In the genomic region with DNA sequence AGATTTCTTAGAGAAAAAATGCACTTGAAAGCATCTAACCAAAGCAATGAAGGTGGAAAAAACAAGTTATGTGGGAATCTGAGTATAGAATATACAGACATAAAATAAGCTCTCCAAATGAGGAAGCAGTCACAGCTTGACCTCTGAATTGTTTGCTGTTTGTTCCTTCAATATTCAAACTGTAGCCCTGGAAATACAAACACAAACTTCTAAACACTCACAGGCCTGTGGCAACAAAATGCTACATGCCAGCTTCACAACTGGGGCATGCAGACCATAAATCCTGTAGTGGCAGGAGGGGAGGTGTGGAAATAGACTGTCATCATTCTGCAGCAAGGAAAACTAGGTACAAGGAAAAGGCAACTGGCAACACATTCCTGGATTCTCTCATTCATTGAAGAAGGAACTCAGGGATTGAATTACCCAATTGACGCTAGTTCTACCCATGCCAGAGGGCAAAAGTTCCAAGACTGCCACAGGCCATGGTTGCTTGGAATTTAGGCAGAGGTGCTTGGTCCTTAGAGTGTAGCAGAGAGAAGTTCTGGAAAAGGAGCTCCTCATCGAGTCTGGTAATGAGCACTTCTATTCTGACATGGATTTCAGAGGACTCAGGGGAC, we compare ENCODE assay signal across 16 cellular contexts.
A peak's percentile ranks its signal among the peaks of the same experiment; 100 is the strongest.
DNase-seq lines count a peak whose midpoint lies in the region; ATAC-seq and TF ChIP-seq lines count a peak whose summit lies in the region.
"Had no signal": no experiment of that assay in that cellular context is flagged by ENCODE, and none has a peak within 500 bp of the region (broad histone marks: within the 10 kb centered on the region; RNA-seq: fewer than 3 reads in every experiment).

No MANE protein-coding gene starts in this region.

- no peak overlapping the region for H3K4me3 ChIP-seq in fibroblast of pulmonary artery (replicated peaks; ENCODE audit: low read depth, low read length)
- no peak overlapping the region for H3K4me3 ChIP-seq in prostate gland
- H3K4me3 ChIP-seq: cardiac muscle cell had no signal

- H3K9me3 Mint-ChIP-seq in natural killer cell, result no peaks in the 10 kb centered on the region
- H3K9me3 Mint-ChIP-seq: T-cell had no signal

- no peak overlapping the region for H3K27ac Mint-ChIP-seq in natural killer cell
- H3K27ac Mint-ChIP-seq: T-cell had no signal

- intact Hi-C loops in prostate gland (cut with DNase I) (no loop called here), natural killer cell (cut with micrococcal nuclease) (no loop called here)

- no peaks in the 10 kb centered on the region for H3K27me3 Mint-ChIP-seq in natural killer cell (ENCODE audit: low read depth in 2 of 2)
- H3K27me3 Mint-ChIP-seq: T-cell had no signal

- in situ Hi-C loops in Caki2 (cut with HindIII; ENCODE audit: low pct_unique_long_range_greater_than_20kb, low sequenced_read_pairs), result no loop called here

- peaks cover 2% of the 10 kb centered on the region for H3K4me1 ChIP-seq in prostate gland (replicated peaks)

- no peaks in the 10 kb centered on the region for H3K36me3 ChIP-seq in prostate gland
- H3K36me3 ChIP-seq: cardiac muscle cell had no signal

- H3K9me3 ChIP-seq in prostate gland, result no peaks in the 10 kb centered on the region

- H3K36me3 Mint-ChIP-seq in natural killer cell, result no peaks in the 10 kb centered on the region
- H3K36me3 Mint-ChIP-seq: T-cell had no signal

- peak; percentile 93 for DNase-seq in Caki2 (ENCODE audit: low read depth)
- DNase-seq in NCI-H2029 treated with DMSO at 0.1 percent for 48 hours (lab: John Stamatoyannopoulos, UW), result peak; percentile 85
- DNase-seq in fibroblast of pulmonary artery (ENCODE audit: low read depth), result peak; percentile 20
- peak; percentile 23 for DNase-seq in prostate gland (ENCODE audit: low spot score)
- no peak for DNase-seq in natural killer cell
- DNase-seq in activated gamma-delta T cell treated with Interleukin-2 at 50 U/mL for 16 hours, result no peak
- DNase-seq in activated naive CD4-positive, alpha-beta T cell (lab: John Stamatoyannopoulos, UW), result no peak
- no peak for DNase-seq in MV-4-11 (lab: John Stamatoyannopoulos, UW)
- DNase-seq: activated CD8-positive, alpha-beta memory T cell treated with anti-CD3 and anti-CD28 coated beads, Interleukin-2, amount 50 U/mL, for 48 hours; DND-41; glutamatergic neuron; NCI-H1930; occipital lobe; T-cell had no signal

- no peaks in the 10 kb centered on the region for H3K27me3 ChIP-seq in prostate gland (replicated peaks; ENCODE audit: insufficient read depth)
- H3K27me3 ChIP-seq: cardiac muscle cell had no signal

- TF ChIP-seq CTCF in fibroblast of pulmonary artery (IDR thresholded peaks at IDR 0.05; ENCODE audit: low read length, missing control alignments) (no peak), prostate gland (IDR thresholded peaks at IDR 0.05) (no peak), natural killer cell (IDR thresholded peaks at IDR 0.05) (no peak)

- no peaks in the 10 kb centered on the region for H3K4me1 Mint-ChIP-seq in natural killer cell
- H3K4me1 Mint-ChIP-seq: T-cell had no signal

- 15% methylated on average over 2 of the region's 2 CpGs for WGBS in prostate gland

- TF ChIP-seq POLR2A in prostate gland (IDR thresholded peaks at IDR 0.05), result no peak

- H3K4me3 Mint-ChIP-seq in natural killer cell, result no peak overlapping the region
- H3K4me3 Mint-ChIP-seq: T-cell had no signal

- H3K27ac ChIP-seq in prostate gland, result peak overlapping the region; percentile 5 to 45
- H3K27ac ChIP-seq: cardiac muscle cell had no signal

- ATAC-seq in natural killer cell, result no peak
- ATAC-seq: HCT116, T-cell had no signal

Comparison
In these comparisons a context has a peak if more than half of its experiments do, and no peak if none do; other contexts are left out.
1. DNase-seq: peak in Caki2 (single experiment), NCI-H2029 treated with DMSO at 0.1 percent for 48 hours (single experiment), fibroblast of pulmonary artery (single experiment) and prostate gland (single experiment); none in natural killer cell (single experiment), activated gamma-delta T cell treated with Interleukin-2 at 50 U/mL for 16 hours (single experiment), activated naive CD4-positive, alpha-beta T cell (0 of 4) and MV-4-11 (single experiment).